ENCODE assay signal across 19 cellular contexts in genomic region chr3:45683417-45684326, GRCh38. TPM values are rescaled to one million over a fixed set of nuclear protein-coding genes. Genes with fewer than 3 reads are reported as not detected.
DNase-seq lines count a peak whose midpoint lies in the region; ATAC-seq and TF ChIP-seq lines count a peak whose summit lies in the region.
"Had no signal": no experiment of that assay in that cellular context is flagged by ENCODE, and none has a peak within 500 bp of the region (broad histone marks: within the 10 kb centered on the region; RNA-seq: fewer than 3 reads in every experiment).

No MANE protein-coding gene starts in this region.

- peaks cover 14% of the 10 kb centered on the region for H3K9me3 Mint-ChIP-seq in endodermal cell
- H3K9me3 Mint-ChIP-seq: T-helper 2 cell treated with Interferon-gamma antibody and Interleukin-4, amounts not matched to agents 5 μg/mL and 100 μg/mL, for 36 hours had no signal

- no peak overlapping the region for H3K9ac ChIP-seq in endodermal cell (ENCODE audit: extremely low read depth, low read length, poor library complexity, severe bottlenecking)
- no peak overlapping the region for H3K9ac ChIP-seq in trophoblast cell (ENCODE audit: low read length)

- H3K4me3 Mint-ChIP-seq in endodermal cell = peak overlapping the region; percentile 1
- H3K4me3 Mint-ChIP-seq: activated CD8-positive, alpha-beta memory T cell treated with anti-CD3 and anti-CD28 coated beads, Interleukin-2, amount 10 ng/mL, durations not matched to agents 7 days and 5 days; mesothelial cell of epicardium; T-helper 2 cell treated with Interferon-gamma antibody and Interleukin-4, amounts not matched to agents 5 μg/mL and 100 μg/mL, for 36 hours had no signal

- peaks cover 38% of the 10 kb centered on the region for H3K4me1 Mint-ChIP-seq in endodermal cell

- H3K27me3 ChIP-seq in endodermal cell (ENCODE audit: control insufficient read depth, insufficient read depth, low read length, poor library complexity, severe bottlenecking) = no peaks in the 10 kb centered on the region
- H3K27me3 ChIP-seq in trophoblast cell (ENCODE audit: insufficient read depth, low read length) = no peaks in the 10 kb centered on the region
- H3K27me3 ChIP-seq: adrenal gland, testis had no signal

- peak overlapping the region; percentile 23 for H3K27ac Mint-ChIP-seq in endodermal cell
- H3K27ac Mint-ChIP-seq: activated CD8-positive, alpha-beta memory T cell treated with anti-CD3 and anti-CD28 coated beads, Interleukin-2, amount 10 ng/mL, durations not matched to agents 7 days and 5 days; mesothelial cell of epicardium had no signal

- H4K91ac ChIP-seq in trophoblast cell (ENCODE audit: low read depth, low read length) = no peak overlapping the region

- no peak overlapping the region for H2AFZ ChIP-seq in trophoblast cell (ENCODE audit: insufficient read depth, low read length, poor library complexity)

- H2BK120ac ChIP-seq in trophoblast cell (ENCODE audit: insufficient read depth, low read length, poor library complexity) = no peak overlapping the region

- peak overlapping the region; percentile 70 for H2AK5ac ChIP-seq in trophoblast cell (ENCODE audit: low read length)

- H3K14ac ChIP-seq in trophoblast cell (ENCODE audit: low read length) = no peak overlapping the region

- H3K27ac ChIP-seq in endodermal cell (ENCODE audit: low read depth, low read length) (no peak overlapping the region), trophoblast cell (ENCODE audit: low read depth, low read length) (no peak overlapping the region), substantia nigra (ENCODE audit: low read depth, low read length, poor library complexity, severe bottlenecking) (no peak overlapping the region)
- H3K27ac ChIP-seq: adrenal gland, C4-2B, testis had no signal

- no peak for ATAC-seq in GM18861 (IDR thresholded peaks at IDR 0.05; ENCODE audit: unreplicated experiment)
- ATAC-seq: activated CD4-positive, CD25-positive, alpha-beta regulatory T cell treated with anti-CD3 and anti-CD28 coated beads, Interleukin-2, amount 50 U/mL, for 24 hours; activated CD8-positive, alpha-beta memory T cell treated with anti-CD3 and anti-CD28 coated beads, Interleukin-2, amount 10 ng/mL, durations not matched to agents 7 days and 5 days had no signal

- no peaks in the 10 kb centered on the region for H3K27me3 Mint-ChIP-seq in endodermal cell (ENCODE audit: insufficient read depth)
- H3K27me3 Mint-ChIP-seq: activated CD8-positive, alpha-beta memory T cell treated with anti-CD3 and anti-CD28 coated beads, Interleukin-2, amount 10 ng/mL, durations not matched to agents 7 days and 5 days had no signal

- H3K4me3 ChIP-seq in endodermal cell (ENCODE audit: low read length) (peak overlapping the region; percentile 3), trophoblast cell (ENCODE audit: low read depth, low read length) (no peak overlapping the region)
- H3K4me3 ChIP-seq: adrenal gland, testis had no signal

- H3K9me3 ChIP-seq in endodermal cell (ENCODE audit: control insufficient read depth, low read length) = peaks cover 14% of the 10 kb centered on the region
- no peaks in the 10 kb centered on the region for H3K9me3 ChIP-seq in trophoblast cell (ENCODE audit: insufficient read depth, low read depth, low read length)
- H3K9me3 ChIP-seq: adrenal gland, testis had no signal

- no peak overlapping the region for H4K12ac ChIP-seq in trophoblast cell (ENCODE audit: low read depth, low read length)

- peaks cover 48% of the 10 kb centered on the region for H3K36me3 Mint-ChIP-seq in endodermal cell (ENCODE audit: low read depth)

- no peak overlapping the region for H3K23ac ChIP-seq in trophoblast cell (ENCODE audit: low read length)

- DNase-seq in NCI-H526 (lab: John Stamatoyannopoulos, UW) (peak; percentile 7 to 27), NCI-H526 treated with DMSO at 0.1 percent for 48 hours (lab: John Stamatoyannopoulos, UW) (no peak), RPMI7951 (ENCODE audit: low read depth) (peak; percentile 28), endodermal cell (no peak), trophoblast cell (no peak), substantia nigra (lab: John Stamatoyannopoulos, UW) (no peak)
- no peak for DNase-seq in central memory CD4-positive, alpha-beta T cell
- DNase-seq: activated CD8-positive, alpha-beta memory T cell treated with anti-CD3 and anti-CD28 coated beads, Interleukin-2, amount 10 ng/mL, durations not matched to agents 7 days and 5 days; adrenal gland; DMS153; NCI-H1092; NCI-H524 treated with DMSO at 0.1 percent for 48 hours; SIG-M5; testis had no signal

- H2BK12ac ChIP-seq in trophoblast cell (ENCODE audit: low read length) = no peak overlapping the region

- no peak overlapping the region for H3K18ac ChIP-seq in trophoblast cell (ENCODE audit: low read length)

- H3K36me3 ChIP-seq in endodermal cell (ENCODE audit: control insufficient read depth, insufficient read depth, low read length) = peaks cover 58% of the 10 kb centered on the region
- H3K36me3 ChIP-seq in trophoblast cell (ENCODE audit: control insufficient read depth in 1 of 2, insufficient read depth in 2 of 2, low read length in 2 of 2) = peaks cover 0 to 2% of the 10 kb centered on the region in 2 experiments

- TF ChIP-seq CTCF in endodermal cell (conservative IDR thresholded peaks at IDR 0.05) = no peak

- H3K4me1 ChIP-seq in endodermal cell (ENCODE audit: control insufficient read depth, insufficient read depth, low read length) = peaks cover 14% of the 10 kb centered on the region
- peaks cover 10 to 21% of the 10 kb centered on the region in 2 experiments for H3K4me1 ChIP-seq in trophoblast cell (ENCODE audit: control insufficient read depth in 1 of 2, insufficient read depth in 2 of 2, low read length in 2 of 2)
- H3K4me1 ChIP-seq: testis had no signal

- peak overlapping the region; percentile 24 for H4K8ac ChIP-seq in trophoblast cell (ENCODE audit: low read depth, low read length)

- no peaks in the 10 kb centered on the region for H3K79me2 ChIP-seq in trophoblast cell (ENCODE audit: control insufficient read depth, insufficient read depth, low read length, poor library complexity)

- WGBS in endodermal cell (ENCODE audit: insufficient coverage in 1 of 2, insufficient read length in 1 of 2), 2 experiments = 93 to 94% methylated on average over 10 to 13 of the region's 13 CpGs
- WGBS in trophoblast cell (ENCODE audit: extremely low coverage, insufficient coverage, insufficient read length) = no CpG with 5 or more reads among the region's 13 CpGs

- no peak overlapping the region for H2BK5ac ChIP-seq in trophoblast cell (ENCODE audit: low read depth, low read length, poor library complexity)

- no peak overlapping the region for H3K4ac ChIP-seq in trophoblast cell (ENCODE audit: low read depth, low read length)

- H3K79me1 ChIP-seq in trophoblast cell (ENCODE audit: low read length) = peaks cover 5% of the 10 kb centered on the region

- no peak overlapping the region for H3K4me2 ChIP-seq in trophoblast cell (ENCODE audit: low read length)

RNA-seq across cellular contexts. Expression of gene SACM1L, which starts 5.5 kb away (rescaled TPM):
- total RNA-seq in RPMI7951 (2014; rRNA removed; shearing (Covaris generic)) = 32.3 and 40.1 TPM in 2 replicates
- total RNA-seq in endodermal cell = 100 to 1,000 TPM; 149 to 161 TPM
- 63.0 TPM for polyA plus RNA-seq in endodermal cell (2013, experiment 1 of 2)
- 66.3 TPM for polyA plus RNA-seq in endodermal cell (2013, experiment 2 of 2)
- 16.8 and 16.9 TPM in 2 replicates for polyA plus RNA-seq in trophoblast cell (2013)

Comparison
In these comparisons a context has a peak if more than half of its experiments do, and no peak if none do; other contexts are left out.
1. DNase-seq: peak in NCI-H526 (2 of 2) and RPMI7951 (single experiment); none in NCI-H526 treated with DMSO at 0.1 percent for 48 hours (single experiment), endodermal cell (single experiment), trophoblast cell (0 of 2), substantia nigra (0 of 49) and central memory CD4-positive, alpha-beta T cell (single experiment).